Comparison of ENCODE assay signal across 28 cellular contexts in the genomic region with DNA sequence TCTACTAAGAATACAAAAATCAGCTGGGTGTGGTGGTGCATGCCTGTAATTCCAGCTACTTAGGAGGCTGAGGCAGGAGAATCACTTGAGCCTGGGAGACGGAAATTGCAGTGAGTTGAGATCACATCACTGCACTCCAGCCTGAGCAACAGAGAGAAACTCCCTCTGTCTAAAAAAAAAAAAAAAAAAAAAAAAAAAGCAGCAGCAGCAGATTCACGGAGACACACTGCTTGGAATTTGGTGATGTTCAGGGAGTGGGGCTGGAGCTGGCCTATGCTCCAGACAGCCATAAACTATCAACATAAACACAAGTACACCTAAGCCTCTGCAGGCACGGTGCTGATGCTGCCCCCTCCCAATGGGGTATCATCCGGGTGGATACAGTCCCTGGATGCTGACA. TPM values are rescaled to one million over a fixed set of nuclear protein-coding genes. Genes with fewer than 3 reads are reported as not detected.
DNase-seq lines count a peak whose midpoint lies in the region; ATAC-seq, FAIRE-seq and TF ChIP-seq lines count a peak whose summit lies in the region.
"Had no signal": no experiment of that assay in that cellular context is flagged by ENCODE, and none has a peak within 500 bp of the region (broad histone marks: within the 10 kb centered on the region; RNA-seq: fewer than 3 reads in every experiment).

No MANE protein-coding gene starts in this region.

- H3K4me3 Mint-ChIP-seq in activated CD8-positive, alpha-beta T cell treated with anti-CD3 and anti-CD28 coated beads, Interleukin-2, amount 10 ng/mL, durations not matched to agents 7 days and 5 days, result no peak overlapping the region
- no peak overlapping the region for H3K4me3 Mint-ChIP-seq in activated CD8-positive, alpha-beta T cell treated with anti-CD3 and anti-CD28 coated beads for 36 hours
- no peak overlapping the region for H3K4me3 Mint-ChIP-seq in glutamatergic neuron (ENCODE audit: unreplicated experiment)
- H3K4me3 Mint-ChIP-seq: activated naive CD8-positive, alpha-beta T cell treated with anti-CD3 and anti-CD28 coated beads for 36 hours; B cell; type B pancreatic cell had no signal

- no peaks in the 10 kb centered on the region for H3K9me3 Mint-ChIP-seq in activated CD8-positive, alpha-beta T cell treated with anti-CD3 and anti-CD28 coated beads, Interleukin-2, amount 10 ng/mL, durations not matched to agents 7 days and 5 days (ENCODE audit: insufficient read depth)
- H3K9me3 Mint-ChIP-seq in activated CD8-positive, alpha-beta T cell treated with anti-CD3 and anti-CD28 coated beads for 36 hours, result no peaks in the 10 kb centered on the region
- H3K9me3 Mint-ChIP-seq in glutamatergic neuron (ENCODE audit: unreplicated experiment), result no peaks in the 10 kb centered on the region
- H3K9me3 Mint-ChIP-seq: activated naive CD8-positive, alpha-beta T cell treated with anti-CD3 and anti-CD28 coated beads for 36 hours; type B pancreatic cell had no signal

- POLR2A ChIA-PET in activated CD8-positive, alpha-beta T cell treated with anti-CD3 and anti-CD28 coated beads, Interleukin-2, amount 10 ng/mL, durations not matched to agents 7 days and 5 days (lab: Charles Lee), result no interaction called here
- POLR2A ChIA-PET in activated CD8-positive, alpha-beta T cell treated with anti-CD3 and anti-CD28 coated beads for 36 hours (lab: Charles Lee), result no interaction called here

- peaks cover 41% of the 10 kb centered on the region for H3K4me1 Mint-ChIP-seq in activated CD8-positive, alpha-beta T cell treated with anti-CD3 and anti-CD28 coated beads, Interleukin-2, amount 10 ng/mL, durations not matched to agents 7 days and 5 days (ENCODE audit: low read depth)
- peaks cover 29% of the 10 kb centered on the region for H3K4me1 Mint-ChIP-seq in activated CD8-positive, alpha-beta T cell treated with anti-CD3 and anti-CD28 coated beads for 36 hours (ENCODE audit: low read depth)
- H3K4me1 Mint-ChIP-seq in glutamatergic neuron (ENCODE audit: low read depth, unreplicated experiment), result no peaks in the 10 kb centered on the region

- no peak for TF ChIP-seq CTCF in activated CD8-positive, alpha-beta T cell treated with anti-CD3 and anti-CD28 coated beads for 36 hours (IDR thresholded peaks at IDR 0.05)
- no peak for TF ChIP-seq CTCF in glutamatergic neuron (IDR thresholded peaks at IDR 0.05; ENCODE audit: partially characterized antibody, unreplicated experiment)
- TF ChIP-seq CTCF in vagina (IDR thresholded peaks at IDR 0.05), result no peak

- no peak overlapping the region for H3K27ac Mint-ChIP-seq in activated CD8-positive, alpha-beta T cell treated with anti-CD3 and anti-CD28 coated beads, Interleukin-2, amount 10 ng/mL, durations not matched to agents 7 days and 5 days
- H3K27ac Mint-ChIP-seq in activated CD8-positive, alpha-beta T cell treated with anti-CD3 and anti-CD28 coated beads for 36 hours, result no peak overlapping the region
- H3K27ac Mint-ChIP-seq in glutamatergic neuron (ENCODE audit: unreplicated experiment), result peak overlapping the region; percentile 22
- H3K27ac Mint-ChIP-seq: activated naive CD8-positive, alpha-beta T cell treated with anti-CD3 and anti-CD28 coated beads for 36 hours; B cell; type B pancreatic cell had no signal

- no peak overlapping the region for H3K4me3 ChIP-seq in vagina
- H3K4me3 ChIP-seq: body of pancreas, GM12878, lower lobe of right lung had no signal

- CTCF ChIA-PET in activated CD8-positive, alpha-beta T cell treated with anti-CD3 and anti-CD28 coated beads, Interleukin-2, amount 10 ng/mL, durations not matched to agents 7 days and 5 days (lab: Charles Lee), result interaction anchor here (1.2 kb wide), 1 partner anchor 34 kb away, joined by 3 read pairs; no protein-coding TSS in a partner anchor
- CTCF ChIA-PET in activated CD8-positive, alpha-beta T cell treated with anti-CD3 and anti-CD28 coated beads for 36 hours (lab: Charles Lee), result no interaction called here

- no peak overlapping the region for H3K27ac ChIP-seq in vagina
- H3K27ac ChIP-seq: lower lobe of right lung had no signal

- H3K9me3 ChIP-seq in vagina, result no peaks in the 10 kb centered on the region
- H3K9me3 ChIP-seq: body of pancreas, lower lobe of right lung had no signal

- peak; percentile 7 for DNase-seq in activated CD8-positive, alpha-beta T cell treated with anti-CD3 and anti-CD28 coated beads, Interleukin-2, amount 10 ng/mL, durations not matched to agents 7 days and 5 days
- DNase-seq in activated CD8-positive, alpha-beta T cell treated with anti-CD3 and anti-CD28 coated beads for 36 hours, result no peak
- peak; percentile 29 for DNase-seq in amniotic epithelial cell (ENCODE audit: low read depth)
- no peak for DNase-seq in glutamatergic neuron
- peak; percentile 7 to 32 for DNase-seq in vagina (ENCODE audit: extremely low spot score in 2 of 2)
- DNase-seq in DMS114 treated with DMSO at 0.1 percent for 48 hours (lab: John Stamatoyannopoulos, UW; ENCODE audit: unreplicated experiment), result no peak
- DNase-seq in GM19239 (ENCODE audit: insufficient read length, low spot score), result no peak
- DNase-seq: 8988T; activated CD4-positive, alpha-beta T cell treated with anti-CD3 and anti-CD28 coated beads, Interleukin-2, amount 50 U/mL, for 48 hours; activated CD4-positive, CD25-positive, alpha-beta regulatory T cell; activated effector memory CD4-positive, alpha-beta T cell treated with Interleukin-2 at 50 U/mL for 16 hours; activated naive CD8-positive, alpha-beta T cell treated with anti-CD3 and anti-CD28 coated beads for 36 hours; body of pancreas; DMS53; effector memory CD4-positive, alpha-beta T cell; KG1; lower lobe of right lung; NCI-H1436; NCI-H2107; NCI-H524 treated with DMSO at 0.1 percent for 48 hours; SIG-M5 had no signal

- no peaks in the 10 kb centered on the region for H3K4me1 ChIP-seq in vagina
- H3K4me1 ChIP-seq: lower lobe of right lung had no signal

- no peak for ATAC-seq in activated CD8-positive, alpha-beta T cell treated with anti-CD3 and anti-CD28 coated beads, Interleukin-2, amount 10 ng/mL, durations not matched to agents 7 days and 5 days
- no peak for ATAC-seq in activated CD8-positive, alpha-beta T cell treated with anti-CD3 and anti-CD28 coated beads for 36 hours
- ATAC-seq in HG03521 (IDR thresholded peaks at IDR 0.05; ENCODE audit: unreplicated experiment), result no peak
- ATAC-seq: body of pancreas, GM12878, lower lobe of right lung, Panc1 had no signal

- FAIRE-seq in GM19239 (lab: Jason Lieb, UNC), result no peak
- FAIRE-seq: GM12878, HTR-8/SVneo, keratinocyte had no signal

- H3K36me3 Mint-ChIP-seq in activated CD8-positive, alpha-beta T cell treated with anti-CD3 and anti-CD28 coated beads, Interleukin-2, amount 10 ng/mL, durations not matched to agents 7 days and 5 days (ENCODE audit: low read depth), result no peaks in the 10 kb centered on the region
- H3K36me3 Mint-ChIP-seq in activated CD8-positive, alpha-beta T cell treated with anti-CD3 and anti-CD28 coated beads for 36 hours (ENCODE audit: low read depth), result no peaks in the 10 kb centered on the region
- H3K36me3 Mint-ChIP-seq in glutamatergic neuron (ENCODE audit: unreplicated experiment), result no peaks in the 10 kb centered on the region
- H3K36me3 Mint-ChIP-seq: activated naive CD8-positive, alpha-beta T cell treated with anti-CD3 and anti-CD28 coated beads for 36 hours; type B pancreatic cell had no signal

- no peak for TF ChIP-seq POLR2A in vagina (IDR thresholded peaks at IDR 0.05)

- no peaks in the 10 kb centered on the region for H3K27me3 ChIP-seq in vagina
- H3K27me3 ChIP-seq: body of pancreas had no signal

- H3K36me3 ChIP-seq in vagina, result no peaks in the 10 kb centered on the region
- H3K36me3 ChIP-seq: lower lobe of right lung had no signal

- peaks cover 2% of the 10 kb centered on the region for H3K27me3 Mint-ChIP-seq in activated CD8-positive, alpha-beta T cell treated with anti-CD3 and anti-CD28 coated beads, Interleukin-2, amount 10 ng/mL, durations not matched to agents 7 days and 5 days (ENCODE audit: low read depth)
- no peaks in the 10 kb centered on the region for H3K27me3 Mint-ChIP-seq in activated CD8-positive, alpha-beta T cell treated with anti-CD3 and anti-CD28 coated beads for 36 hours
- H3K27me3 Mint-ChIP-seq in glutamatergic neuron (ENCODE audit: unreplicated experiment), result peaks cover 3% of the 10 kb centered on the region
- H3K27me3 Mint-ChIP-seq: activated naive CD8-positive, alpha-beta T cell treated with anti-CD3 and anti-CD28 coated beads for 36 hours had no signal

- intact Hi-C loops in activated CD8-positive, alpha-beta T cell treated with anti-CD3 and anti-CD28 coated beads for 36 hours (cut with micrococcal nuclease), result no loop called here
- intact Hi-C loops in vagina (cut with DNase I), result no loop called here

RNA-seq across cellular contexts. Expression of a gene that starts 39.6 kb away (rescaled TPM):
- 10 to 100 TPM; 29.9 to 31.4 TPM for total RNA-seq in activated CD8-positive, alpha-beta T cell treated with anti-CD3 and anti-CD28 coated beads, Interleukin-2, amount 10 ng/mL, durations not matched to agents 7 days and 5 days
- 10 to 100 TPM; 25.8 to 27.2 TPM for total RNA-seq in activated CD8-positive, alpha-beta T cell treated with anti-CD3 and anti-CD28 coated beads for 36 hours
- 36.1 TPM for total RNA-seq in glutamatergic neuron (ENCODE audit: unreplicated experiment)
- total RNA-seq in vagina, result 46.2 TPM

Comparison
In these comparisons a context has a peak if more than half of its experiments do, and no peak if none do; other contexts are left out.
1. DNase-seq: peak in activated CD8-positive, alpha-beta T cell treated with anti-CD3 and anti-CD28 coated beads, Interleukin-2, amount 10 ng/mL, durations not matched to agents 7 days and 5 days (single experiment), amniotic epithelial cell (single experiment) and vagina (2 of 2); none in activated CD8-positive, alpha-beta T cell treated with anti-CD3 and anti-CD28 coated beads for 36 hours (single experiment), glutamatergic neuron (single experiment), DMS114 treated with DMSO at 0.1 percent for 48 hours (single experiment) and GM19239 (single experiment).